Comparison of ENCODE assay signal across 17 cellular contexts in genomic region chrX:140317462-140317861, GRCh38.
DNase-seq lines count a peak whose midpoint lies in the region; ATAC-seq and TF ChIP-seq lines count a peak whose summit lies in the region.
"Had no signal": no experiment of that assay in that cellular context is flagged by ENCODE, and none has a peak within 500 bp of the region (broad histone marks: within the 10 kb centered on the region; RNA-seq: fewer than 3 reads in every experiment).

No MANE protein-coding gene starts in this region.

- H2AK5ac ChIP-seq in mesendoderm (ENCODE audit: low read length) = no peak overlapping the region

- H3K4me1 Mint-ChIP-seq in activated naive CD4-positive, alpha-beta T cell treated with anti-CD3 and anti-CD28 coated beads, Interleukin-2, amount 50 U/mL, for 24 hours = no peaks in the 10 kb centered on the region
- no peaks in the 10 kb centered on the region for H3K4me1 Mint-ChIP-seq in activated naive CD4-positive, alpha-beta T cell treated with anti-CD3 and anti-CD28 coated beads for 36 hours (ENCODE audit: low read depth)
- H3K4me1 Mint-ChIP-seq: CD4-positive, CD25-positive, alpha-beta regulatory T cell; IgD-negative memory B cell had no signal

- CTCF ChIA-PET in activated naive CD4-positive, alpha-beta T cell treated with anti-CD3 and anti-CD28 coated beads for 36 hours (lab: Charles Lee) = no interaction called here

- no peak overlapping the region for H4K8ac ChIP-seq in mesendoderm (ENCODE audit: low read depth, low read length)

- H2BK120ac ChIP-seq in mesendoderm (ENCODE audit: low read depth, low read length) = no peak overlapping the region

- H3K9ac ChIP-seq in mesendoderm (ENCODE audit: low read length) = no peak overlapping the region
- H3K9ac ChIP-seq: BLaER1 had no signal

- no peaks in the 10 kb centered on the region for H3K9me3 Mint-ChIP-seq in activated naive CD4-positive, alpha-beta T cell treated with anti-CD3 and anti-CD28 coated beads, Interleukin-2, amount 50 U/mL, for 24 hours
- H3K9me3 Mint-ChIP-seq in activated naive CD4-positive, alpha-beta T cell treated with anti-CD3 and anti-CD28 coated beads for 36 hours = no peaks in the 10 kb centered on the region

- H3K27me3 Mint-ChIP-seq in activated naive CD4-positive, alpha-beta T cell treated with anti-CD3 and anti-CD28 coated beads, Interleukin-2, amount 50 U/mL, for 24 hours = no peaks in the 10 kb centered on the region
- H3K27me3 Mint-ChIP-seq in activated naive CD4-positive, alpha-beta T cell treated with anti-CD3 and anti-CD28 coated beads for 36 hours (ENCODE audit: low read depth) = no peaks in the 10 kb centered on the region
- H3K27me3 Mint-ChIP-seq: CD4-positive, CD25-positive, alpha-beta regulatory T cell; IgD-negative memory B cell had no signal

- TF ChIP-seq CTCF in astrocyte of the cerebellum (IDR thresholded peaks at IDR 0.05; ENCODE audit: low read depth, low read length, missing control alignments) = peak; percentile 1

- H3K4me3 ChIP-seq in astrocyte of the cerebellum (ENCODE audit: low read depth, low read length) (no peak overlapping the region), mesendoderm (ENCODE audit: low read length) (no peak overlapping the region)
- H3K4me3 ChIP-seq: BLaER1 had no signal

- in situ Hi-C loops in astrocyte of the cerebellum (cut with HindIII; ENCODE audit: low sequenced_read_pairs) = no loop called here

- no peaks in the 10 kb centered on the region for H3K4me1 ChIP-seq in mesendoderm (ENCODE audit: control insufficient read depth, low read depth, low read length)
- H3K4me1 ChIP-seq: BLaER1 had no signal

- no peak overlapping the region for H3K27ac ChIP-seq in mesendoderm (ENCODE audit: low read depth, low read length)
- H3K27ac ChIP-seq: 22Rv1, BLaER1 had no signal

- H3K4me3 Mint-ChIP-seq in activated naive CD4-positive, alpha-beta T cell treated with anti-CD3 and anti-CD28 coated beads, Interleukin-2, amount 50 U/mL, for 24 hours = no peak overlapping the region
- no peak overlapping the region for H3K4me3 Mint-ChIP-seq in activated naive CD4-positive, alpha-beta T cell treated with anti-CD3 and anti-CD28 coated beads for 36 hours
- H3K4me3 Mint-ChIP-seq: CD4-positive, CD25-positive, alpha-beta regulatory T cell; IgD-negative memory B cell had no signal

- H3K56ac ChIP-seq in mesendoderm (ENCODE audit: low read length) = no peak overlapping the region

- DNase-seq in activated naive CD4-positive, alpha-beta T cell treated with anti-CD3 and anti-CD28 coated beads for 36 hours = no peak
- DNase-seq in astrocyte of the cerebellum (ENCODE audit: low read depth) (no peak), mesendoderm (peak; percentile 1), cerebellar nuclear complex (lab: John Stamatoyannopoulos, UW) (no peak), NCI-H1436 treated with DMSO at 0.1 percent for 48 hours (lab: John Stamatoyannopoulos, UW) (no peak), COLO668 (lab: John Stamatoyannopoulos, UW; ENCODE audit: unreplicated experiment) (no peak)
- DNase-seq: AML-193; Calu3; CD4-positive, CD25-positive, alpha-beta regulatory T cell; DMS 273 treated with DMSO at 0.1 percent for 48 hours; DMS79 treated with DMSO at 0.1 percent for 48 hours; EL had no signal

- H3K36me3 Mint-ChIP-seq in activated naive CD4-positive, alpha-beta T cell treated with anti-CD3 and anti-CD28 coated beads, Interleukin-2, amount 50 U/mL, for 24 hours = no peaks in the 10 kb centered on the region
- H3K36me3 Mint-ChIP-seq in activated naive CD4-positive, alpha-beta T cell treated with anti-CD3 and anti-CD28 coated beads for 36 hours (ENCODE audit: low read depth) = no peaks in the 10 kb centered on the region
- H3K36me3 Mint-ChIP-seq: CD4-positive, CD25-positive, alpha-beta regulatory T cell; IgD-negative memory B cell had no signal

- no peaks in the 10 kb centered on the region for H3K36me3 ChIP-seq in mesendoderm (ENCODE audit: control insufficient read depth, insufficient read depth, low read length)
- H3K36me3 ChIP-seq: BLaER1 had no signal

- H3K27ac Mint-ChIP-seq in activated naive CD4-positive, alpha-beta T cell treated with anti-CD3 and anti-CD28 coated beads, Interleukin-2, amount 50 U/mL, for 24 hours = peak overlapping the region; percentile 3
- H3K27ac Mint-ChIP-seq in activated naive CD4-positive, alpha-beta T cell treated with anti-CD3 and anti-CD28 coated beads for 36 hours = no peak overlapping the region
- H3K27ac Mint-ChIP-seq: CD4-positive, CD25-positive, alpha-beta regulatory T cell; IgD-negative memory B cell had no signal

- H3K79me1 ChIP-seq in mesendoderm (ENCODE audit: low read length) = no peaks in the 10 kb centered on the region

- WGBS in mesendoderm (ENCODE audit: extremely low coverage, insufficient coverage, low lambda C conversion rate) = no CpG with 5 or more reads among the region's 2 CpGs

- H2BK15ac ChIP-seq in mesendoderm (replicated peaks; ENCODE audit: low read depth) = no peak overlapping the region

- H3K79me2 ChIP-seq in mesendoderm (ENCODE audit: control insufficient read depth, insufficient read depth, low read length) = no peaks in the 10 kb centered on the region

- intact Hi-C loops in activated naive CD4-positive, alpha-beta T cell treated with anti-CD3 and anti-CD28 coated beads for 36 hours (cut with micrococcal nuclease) = no loop called here

- no peak overlapping the region for H3K23ac ChIP-seq in mesendoderm (ENCODE audit: low read length)

- H3K27me3 ChIP-seq in mesendoderm (ENCODE audit: insufficient read depth, low read length, poor library complexity) = no peaks in the 10 kb centered on the region

- ATAC-seq in GM19324 (IDR thresholded peaks at IDR 0.05; ENCODE audit: low FRiP score, unreplicated experiment) = no peak

- no peak overlapping the region for H3K4ac ChIP-seq in mesendoderm (ENCODE audit: low read depth, low read length)

- no peak overlapping the region for H4K5ac ChIP-seq in mesendoderm (ENCODE audit: low read length)

- H2BK5ac ChIP-seq in mesendoderm (ENCODE audit: low read length) = no peak overlapping the region

- H3K4me2 ChIP-seq in mesendoderm (ENCODE audit: low read length) = no peak overlapping the region
- H3K4me2 ChIP-seq: BLaER1 had no signal

- H3K18ac ChIP-seq in mesendoderm (ENCODE audit: low read length) = no peak overlapping the region
